Comparison of ENCODE assay signal across 16 cellular contexts in genomic region chr12:64218597-64218996, GRCh38. TPM values are rescaled to one million over a fixed set of nuclear protein-coding genes. Genes with fewer than 3 reads are reported as not detected.
DNase-seq lines count a peak whose midpoint lies in the region; ATAC-seq, FAIRE-seq and TF ChIP-seq lines count a peak whose summit lies in the region.
"Had no signal": no experiment of that assay in that cellular context is flagged by ENCODE, and none has a peak within 500 bp of the region (broad histone marks: within the 10 kb centered on the region; RNA-seq: fewer than 3 reads in every experiment).

No MANE protein-coding gene starts in this region.

- CTCF ChIA-PET in CD4-positive, alpha-beta T cell (lab: Charles Lee), result no interaction called here

- H3K9me3 Mint-ChIP-seq in CD4-positive, alpha-beta T cell, result no peaks in the 10 kb centered on the region
- H3K9me3 Mint-ChIP-seq: activated T-helper 1 cell treated with anti-CD3 and anti-CD28 coated beads, Interleukin-12 subunit alpha, Interleukin-12 subunit beta, Interleukin-2, Interleukin-4 antibody, amounts not matched to agents 30 ng/mL and 10 ng/mL and 1 ng/mL, durations not matched to agents 14 hours and 24 hours and 36 hours had no signal

- H3K9me3 ChIP-seq in CD4-positive, alpha-beta T cell (ENCODE audit: control insufficient read depth, low read length), result no peaks in the 10 kb centered on the region
- H3K9me3 ChIP-seq: esophagus muscularis mucosa had no signal

- no peaks in the 10 kb centered on the region for H3K27me3 ChIP-seq in CD4-positive, alpha-beta T cell (ENCODE audit: control insufficient read depth, insufficient read depth, low read length)
- H3K27me3 ChIP-seq: esophagus muscularis mucosa had no signal

- peaks cover 34% of the 10 kb centered on the region for H3K36me3 Mint-ChIP-seq in CD4-positive, alpha-beta T cell (ENCODE audit: low read depth)

- intact Hi-C loops in CD4-positive, alpha-beta T cell (cut with DNase I, micrococcal nuclease), result no loop called here

- H3K27me3 Mint-ChIP-seq in CD4-positive, alpha-beta T cell, result no peaks in the 10 kb centered on the region

- POLR2A ChIA-PET in CD4-positive, alpha-beta T cell (lab: Charles Lee), result interaction anchor here (0.6 to 0.9 kb wide), 2 partner anchors 172 to 185 kb away, joined by 3 read pairs; no protein-coding TSS in a partner anchor

- peaks cover 41% of the 10 kb centered on the region for H3K4me1 Mint-ChIP-seq in CD4-positive, alpha-beta T cell (ENCODE audit: low read depth)

- DNase-seq in CD4-positive, alpha-beta T cell, result no peak
- DNase-seq in RPMI7951 (ENCODE audit: low read depth), result peak; percentile 8
- DNase-seq in fibroblast of villous mesenchyme (ENCODE audit: low read depth), result peak; percentile 11
- no peak for DNase-seq in anterior cingulate cortex (lab: John Stamatoyannopoulos, UW)
- no peak for DNase-seq in H54 (ENCODE audit: insufficient read length, low spot score)
- DNase-seq in A172 (ENCODE audit: low spot score), result no peak
- DNase-seq: Kasumi-1; mesenchymal stem cell; NCI-H2107; PC-9; stimulated activated CD4-positive, alpha-beta T cell treated with anti-CD3 and anti-CD28 coated beads, Interleukin-4, amount 100 ng/mL, for 4 hours; T1000 had no signal

- H3K4me3 ChIP-seq in fibroblast of villous mesenchyme (ENCODE audit: low read depth, low read length), result no peak overlapping the region
- H3K4me3 ChIP-seq: esophagus muscularis mucosa, PC-9 had no signal

- H3K4me3 Mint-ChIP-seq in CD4-positive, alpha-beta T cell, result peak overlapping the region; percentile 57

- TF ChIP-seq CTCF in CD4-positive, alpha-beta T cell (IDR thresholded peaks at IDR 0.05), result no peak
- no peak for TF ChIP-seq CTCF in fibroblast of villous mesenchyme (IDR thresholded peaks at IDR 0.05; ENCODE audit: insufficient read depth, low read depth, low read length)

- peak overlapping the region; percentile 28 for H3K27ac Mint-ChIP-seq in CD4-positive, alpha-beta T cell
- H3K27ac Mint-ChIP-seq: activated T-helper 1 cell treated with anti-CD3 and anti-CD28 coated beads, Interleukin-12 subunit alpha, Interleukin-12 subunit beta, Interleukin-2, Interleukin-4 antibody, amounts not matched to agents 30 ng/mL and 10 ng/mL and 1 ng/mL, durations not matched to agents 14 hours and 24 hours and 36 hours had no signal

- TF ChIP-seq POLR2A in H54 (IDR thresholded peaks at IDR 0.05; ENCODE audit: low read depth, low read length), result no peak

- H3K27ac ChIP-seq in CD4-positive, alpha-beta T cell (ENCODE audit: low read depth, low read length), result no peak overlapping the region
- H3K27ac ChIP-seq: esophagus muscularis mucosa had no signal

- no peak for FAIRE-seq in H54 (lab: Jason Lieb, UNC)

- ATAC-seq in CD4-positive, alpha-beta T cell (ENCODE audit: poor library complexity), result no peak
- ATAC-seq in GM18861 (IDR thresholded peaks at IDR 0.05; ENCODE audit: unreplicated experiment) (peak; percentile 29), HG03039 (IDR thresholded peaks at IDR 0.05; ENCODE audit: unreplicated experiment) (no peak)

RNA-seq across cellular contexts. Expression of gene KICS2, which starts 3.5 kb away (rescaled TPM):
- total RNA-seq in CD4-positive, alpha-beta T cell, result 10 to 100 TPM; 13.6 to 14.0 TPM
- 3.9 and 10.2 TPM in 2 replicates for total RNA-seq in RPMI7951 (2014; rRNA removed; shearing (Covaris generic))
- total RNA-seq in fibroblast of villous mesenchyme, result 8.2 and 9.0 TPM in 2 replicates
- 5.9 and 7.8 TPM in 2 replicates for total RNA-seq in A172 (2014; rRNA removed; shearing (Covaris generic))

Comparison
In these comparisons a context has a peak if more than half of its experiments do, and no peak if none do; other contexts are left out.
1. DNase-seq: peak in RPMI7951 (single experiment) and fibroblast of villous mesenchyme (single experiment); none in CD4-positive, alpha-beta T cell (0 of 10), anterior cingulate cortex (0 of 58), H54 (single experiment) and A172 (single experiment).